8 cellular contexts compared by ENCODE assay signal in genomic region chr6:20213271-20213798, GRCh38. TPM values are rescaled to one million over a fixed set of nuclear protein-coding genes. Genes with fewer than 3 reads are reported as not detected.
DNase-seq lines count a peak whose midpoint lies in the region; ATAC-seq and TF ChIP-seq lines count a peak whose summit lies in the region.

No MANE protein-coding gene starts in this region.

- H3K4me3 Mint-ChIP-seq in activated T-helper 1 cell treated with anti-CD3 and anti-CD28 coated beads, Interleukin-12 subunit alpha, Interleukin-12 subunit beta, Interleukin-2, Interleukin-4 antibody, amounts not matched to agents 30 ng/mL and 10 ng/mL and 1 ng/mL, durations not matched to agents 14 hours and 24 hours and 36 hours: peak overlapping the region; percentile 93

- DNase-seq in cardiac muscle cell (ENCODE audit: low read depth in 1 of 2, low spot score in 1 of 2) (peak in 1 of 2 donors; percentile 14), Right ventricle myocardium superior (no peak), kidney tubule cell (ENCODE audit: low spot score) (peak; percentile 3), thoracic aorta (ENCODE audit: low spot score) (no peak)
- no peak for DNase-seq in activated T-helper 1 cell treated with anti-CD3 and anti-CD28 coated beads, Interleukin-12 subunit alpha, Interleukin-12 subunit beta, Interleukin-2, Interleukin-4 antibody, amounts not matched to agents 30 ng/mL and 10 ng/mL and 1 ng/mL, durations not matched to agents 14 hours and 24 hours and 36 hours (ENCODE audit: low spot score)

- H3K9me3 ChIP-seq in cardiac muscle cell (ENCODE audit: low read depth) (no peaks in the 10 kb centered on the region), thoracic aorta (no peaks in the 10 kb centered on the region)

- ATAC-seq in Right ventricle myocardium superior (ENCODE audit: poor library complexity) (no peak), thoracic aorta (ENCODE audit: insufficient number of reproducible peaks, low FRiP score, low read depth) (no peak), GM19324 (IDR thresholded peaks at IDR 0.05; ENCODE audit: low FRiP score, unreplicated experiment) (no peak), HG03342 (IDR thresholded peaks at IDR 0.05; ENCODE audit: unreplicated experiment) (no peak), HG03159 (IDR thresholded peaks at IDR 0.05; ENCODE audit: unreplicated experiment) (no peak)

- peaks cover 46% of the 10 kb centered on the region for H3K4me1 Mint-ChIP-seq in activated T-helper 1 cell treated with anti-CD3 and anti-CD28 coated beads, Interleukin-12 subunit alpha, Interleukin-12 subunit beta, Interleukin-2, Interleukin-4 antibody, amounts not matched to agents 30 ng/mL and 10 ng/mL and 1 ng/mL, durations not matched to agents 14 hours and 24 hours and 36 hours (ENCODE audit: low read depth)

- H3K4me3 ChIP-seq in cardiac muscle cell (peak overlapping the region; percentile 50), thoracic aorta (peak overlapping the region; percentile 77)

- H3K36me3 Mint-ChIP-seq in activated T-helper 1 cell treated with anti-CD3 and anti-CD28 coated beads, Interleukin-12 subunit alpha, Interleukin-12 subunit beta, Interleukin-2, Interleukin-4 antibody, amounts not matched to agents 30 ng/mL and 10 ng/mL and 1 ng/mL, durations not matched to agents 14 hours and 24 hours and 36 hours (ENCODE audit: low read depth): no peaks in the 10 kb centered on the region

- H3K36me3 ChIP-seq in cardiac muscle cell (no peaks in the 10 kb centered on the region), thoracic aorta (no peaks in the 10 kb centered on the region)

- TF ChIP-seq CTCF in cardiac muscle cell (IDR thresholded peaks at IDR 0.05; ENCODE audit: low read depth, low read length) (no peak), thoracic aorta (IDR thresholded peaks at IDR 0.05) (no peak)

- H3K27me3 ChIP-seq in cardiac muscle cell: no peaks in the 10 kb centered on the region
- no peaks in the 10 kb centered on the region for H3K27me3 ChIP-seq in thoracic aorta (replicated peaks; ENCODE audit: insufficient read depth)

- H3K27ac ChIP-seq in cardiac muscle cell: peak overlapping the region; percentile 78
- H3K27ac ChIP-seq in thoracic aorta: peak overlapping the region; percentile 82 to 89

- peak overlapping the region; percentile 95 for H3K27ac Mint-ChIP-seq in activated T-helper 1 cell treated with anti-CD3 and anti-CD28 coated beads, Interleukin-12 subunit alpha, Interleukin-12 subunit beta, Interleukin-2, Interleukin-4 antibody, amounts not matched to agents 30 ng/mL and 10 ng/mL and 1 ng/mL, durations not matched to agents 14 hours and 24 hours and 36 hours

- H3K27me3 Mint-ChIP-seq in activated T-helper 1 cell treated with anti-CD3 and anti-CD28 coated beads, Interleukin-12 subunit alpha, Interleukin-12 subunit beta, Interleukin-2, Interleukin-4 antibody, amounts not matched to agents 30 ng/mL and 10 ng/mL and 1 ng/mL, durations not matched to agents 14 hours and 24 hours and 36 hours (ENCODE audit: insufficient read depth): peaks cover 7% of the 10 kb centered on the region

- intact Hi-C loops in Right ventricle myocardium superior (cut with DNase I): no loop called here
- intact Hi-C loops in activated T-helper 1 cell treated with anti-CD3 and anti-CD28 coated beads, Interleukin-12 subunit alpha, Interleukin-12 subunit beta, Interleukin-2, Interleukin-4 antibody, amounts not matched to agents 30 ng/mL and 10 ng/mL and 1 ng/mL, durations not matched to agents 14 hours and 24 hours and 36 hours (cut with micrococcal nuclease): loop anchor here (1.0 to 5.0 kb wide), 7 partner anchors 39 to 1951 kb away; partner anchors contain the start of genes CDKAL1 and DEK

- no peaks in the 10 kb centered on the region for H3K9me3 Mint-ChIP-seq in activated T-helper 1 cell treated with anti-CD3 and anti-CD28 coated beads, Interleukin-12 subunit alpha, Interleukin-12 subunit beta, Interleukin-2, Interleukin-4 antibody, amounts not matched to agents 30 ng/mL and 10 ng/mL and 1 ng/mL, durations not matched to agents 14 hours and 24 hours and 36 hours

- H3K4me1 ChIP-seq in cardiac muscle cell (ENCODE audit: low read depth): peaks cover 36% of the 10 kb centered on the region
- H3K4me1 ChIP-seq in thoracic aorta (ENCODE audit: control insufficient read depth in 1 of 2, low read depth in 2 of 2): peaks cover 15 to 25% of the 10 kb centered on the region in 2 donors

RNA-seq across cellular contexts. Expression of gene MBOAT1, which starts 1.1 kb away (rescaled TPM):
- total RNA-seq in cardiac muscle cell (9.1 and 15.5 TPM in 2 replicates), Right ventricle myocardium superior (5.2 TPM), thoracic aorta (1 to 10 TPM; 5.5 to 6.8 TPM)
- 7.5 and 10.2 TPM in 2 replicates for polyA plus RNA-seq in cardiac muscle cell
- total RNA-seq in activated T-helper 1 cell treated with anti-CD3 and anti-CD28 coated beads, Interleukin-12 subunit alpha, Interleukin-12 subunit beta, Interleukin-2, Interleukin-4 antibody, amounts not matched to agents 30 ng/mL and 10 ng/mL and 1 ng/mL, durations not matched to agents 14 hours and 24 hours and 36 hours: 12.2 and 13.5 TPM in 2 replicates
